ENCODE assay signal across 8 cellular contexts in the genomic region with DNA sequence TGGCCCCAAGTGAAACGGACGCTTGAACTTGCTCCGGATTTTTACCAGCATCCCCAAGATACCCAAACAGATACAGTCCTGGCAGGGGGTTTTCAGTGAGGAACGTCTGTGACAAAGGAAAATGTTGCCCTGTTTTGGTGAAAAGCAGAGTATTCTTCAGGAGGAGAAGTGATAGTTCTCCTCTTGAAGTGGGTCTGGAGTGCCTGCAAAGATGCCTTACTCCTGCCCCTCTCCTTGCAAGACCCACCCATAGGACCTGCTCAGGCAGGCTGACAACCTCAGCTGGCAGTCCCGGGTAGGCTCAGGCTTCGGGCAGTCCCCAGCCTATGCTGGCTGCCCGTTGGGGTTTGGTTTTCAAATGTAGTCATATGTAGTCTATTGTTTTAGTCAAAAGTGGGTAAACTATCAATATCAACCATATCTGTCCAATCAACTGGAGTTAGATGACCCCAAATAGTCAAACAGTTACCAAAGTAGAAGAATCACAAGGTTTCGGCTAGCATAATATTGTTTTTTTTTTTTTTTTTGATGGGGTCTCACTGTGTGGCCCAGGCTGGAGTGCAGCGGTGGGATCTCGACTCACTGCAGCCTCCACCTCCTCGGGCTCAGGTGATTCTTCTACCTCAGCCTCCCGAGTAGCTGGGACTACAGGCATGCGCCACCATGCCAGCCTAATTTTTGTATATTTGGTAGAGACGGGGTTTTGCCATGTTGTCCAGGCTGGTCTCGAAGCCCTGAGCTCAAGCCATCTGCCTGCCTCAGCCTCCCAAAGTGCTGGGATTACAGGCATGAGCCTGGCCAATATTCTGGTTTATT. TPM values are rescaled to one million over a fixed set of nuclear protein-coding genes. Genes with fewer than 3 reads are reported as not detected.
A peak's percentile ranks its signal among the peaks of the same experiment; 100 is the strongest.
DNase-seq lines count a peak whose midpoint lies in the region; TF ChIP-seq lines count a peak whose summit lies in the region.

No MANE protein-coding gene starts in this region.

- H3K27ac ChIP-seq in endodermal cell (ENCODE audit: low read depth, low read length) (no peak overlapping the region), trophoblast cell (ENCODE audit: low read depth, low read length) (no peak overlapping the region)

- H3K9me3 Mint-ChIP-seq in T-helper 1 cell treated with Interleukin-12 subunit alpha and Interleukin-12 subunit beta and Interleukin-4 antibody, amounts not matched to agents 30 μg/mL and 1 μg/mL, for 36 hours: no peaks in the 10 kb centered on the region
- no peaks in the 10 kb centered on the region for H3K9me3 Mint-ChIP-seq in endodermal cell

- WGBS in endodermal cell (ENCODE audit: insufficient coverage in 1 of 2, insufficient read length in 1 of 2), 2 experiments: 75 to 77% methylated on average over 5 to 15 of the region's 15 CpGs
- no CpG with 5 or more reads among the region's 15 CpGs for WGBS in trophoblast cell (ENCODE audit: extremely low coverage, insufficient coverage, insufficient read length)

- no peak overlapping the region for H4K12ac ChIP-seq in trophoblast cell (ENCODE audit: low read depth, low read length)

- no peak for TF ChIP-seq CTCF in endodermal cell (conservative IDR thresholded peaks at IDR 0.05)

- no peak overlapping the region for H3K14ac ChIP-seq in trophoblast cell (ENCODE audit: low read length)

- peaks cover 24% of the 10 kb centered on the region for H3K4me1 Mint-ChIP-seq in T-helper 1 cell treated with Interleukin-12 subunit alpha and Interleukin-12 subunit beta and Interleukin-4 antibody, amounts not matched to agents 30 μg/mL and 1 μg/mL, for 36 hours (ENCODE audit: low read depth)
- peaks cover 20% of the 10 kb centered on the region for H3K4me1 Mint-ChIP-seq in endodermal cell

- H2BK120ac ChIP-seq in trophoblast cell (ENCODE audit: insufficient read depth, low read length, poor library complexity): no peak overlapping the region

- H3K4me1 ChIP-seq in endodermal cell (ENCODE audit: control insufficient read depth, insufficient read depth, low read length): no peaks in the 10 kb centered on the region
- peaks cover 8 to 17% of the 10 kb centered on the region in 2 experiments for H3K4me1 ChIP-seq in trophoblast cell (ENCODE audit: control insufficient read depth in 1 of 2, insufficient read depth in 2 of 2, low read length in 2 of 2)

- H4K91ac ChIP-seq in trophoblast cell (ENCODE audit: low read depth, low read length): no peak overlapping the region

- H3K9ac ChIP-seq in endodermal cell (ENCODE audit: extremely low read depth, low read length, poor library complexity, severe bottlenecking): peak overlapping the region; percentile 53
- no peak overlapping the region for H3K9ac ChIP-seq in trophoblast cell (ENCODE audit: low read length)

- no peak overlapping the region for H3K4ac ChIP-seq in trophoblast cell (ENCODE audit: low read depth, low read length)

- H3K4me3 Mint-ChIP-seq in T-helper 1 cell treated with Interleukin-12 subunit alpha and Interleukin-12 subunit beta and Interleukin-4 antibody, amounts not matched to agents 30 μg/mL and 1 μg/mL, for 36 hours: peak overlapping the region; percentile 83
- H3K4me3 Mint-ChIP-seq in endodermal cell: peak overlapping the region; percentile 80

- DNase-seq in SIG-M5 treated with dmso at 0.1 percent for 504 hours (lab: John Stamatoyannopoulos, UW; ENCODE audit: unreplicated experiment): peak; percentile 68
- DNase-seq in SIG-M5 (lab: John Stamatoyannopoulos, UW): no peak
- peak; percentile 50 for DNase-seq in endodermal cell
- no peak for DNase-seq in trophoblast cell
- DNase-seq in effector CD8-positive, alpha-beta T cell (lab: John Stamatoyannopoulos, UW): no peak
- no peak for DNase-seq in LoVo (ENCODE audit: low spot score)
- no peak for DNase-seq in NCI-H1930 (lab: John Stamatoyannopoulos, UW)

- peak overlapping the region; percentile 85 for H3K4me2 ChIP-seq in trophoblast cell (ENCODE audit: low read length)

- peaks cover 24% of the 10 kb centered on the region for H3K36me3 Mint-ChIP-seq in T-helper 1 cell treated with Interleukin-12 subunit alpha and Interleukin-12 subunit beta and Interleukin-4 antibody, amounts not matched to agents 30 μg/mL and 1 μg/mL, for 36 hours (ENCODE audit: low read depth)
- peaks cover 6% of the 10 kb centered on the region for H3K36me3 Mint-ChIP-seq in endodermal cell (ENCODE audit: low read depth)

- H3K27me3 ChIP-seq in endodermal cell (ENCODE audit: control insufficient read depth, insufficient read depth, low read length, poor library complexity, severe bottlenecking) (no peaks in the 10 kb centered on the region), trophoblast cell (ENCODE audit: insufficient read depth, low read length) (no peaks in the 10 kb centered on the region)

- peak overlapping the region; percentile 86 for H3K27ac Mint-ChIP-seq in T-helper 1 cell treated with Interleukin-12 subunit alpha and Interleukin-12 subunit beta and Interleukin-4 antibody, amounts not matched to agents 30 μg/mL and 1 μg/mL, for 36 hours
- H3K27ac Mint-ChIP-seq in endodermal cell: no peak overlapping the region

- peaks cover 13% of the 10 kb centered on the region for H3K79me2 ChIP-seq in trophoblast cell (ENCODE audit: control insufficient read depth, insufficient read depth, low read length, poor library complexity)

- H3K23ac ChIP-seq in trophoblast cell (ENCODE audit: low read length): no peak overlapping the region

- H3K27me3 Mint-ChIP-seq in T-helper 1 cell treated with Interleukin-12 subunit alpha and Interleukin-12 subunit beta and Interleukin-4 antibody, amounts not matched to agents 30 μg/mL and 1 μg/mL, for 36 hours (ENCODE audit: low read depth): no peaks in the 10 kb centered on the region
- peaks cover 8% of the 10 kb centered on the region for H3K27me3 Mint-ChIP-seq in endodermal cell (ENCODE audit: insufficient read depth)

- no peak overlapping the region for H2AFZ ChIP-seq in trophoblast cell (ENCODE audit: insufficient read depth, low read length, poor library complexity)

- H3K4me3 ChIP-seq in endodermal cell (ENCODE audit: low read length): peak overlapping the region; percentile 84
- H3K4me3 ChIP-seq in trophoblast cell (ENCODE audit: low read depth, low read length): no peak overlapping the region

- H2BK5ac ChIP-seq in trophoblast cell (ENCODE audit: low read depth, low read length, poor library complexity): no peak overlapping the region

- H3K79me1 ChIP-seq in trophoblast cell (ENCODE audit: low read length): peaks cover 16% of the 10 kb centered on the region

- no peak overlapping the region for H3K18ac ChIP-seq in trophoblast cell (ENCODE audit: low read length)

- no peak overlapping the region for H2BK12ac ChIP-seq in trophoblast cell (ENCODE audit: low read length)

- H3K9me3 ChIP-seq in endodermal cell (ENCODE audit: control insufficient read depth, low read length) (no peaks in the 10 kb centered on the region), trophoblast cell (ENCODE audit: insufficient read depth, low read depth, low read length) (no peaks in the 10 kb centered on the region)

- no peak overlapping the region for H4K8ac ChIP-seq in trophoblast cell (ENCODE audit: low read depth, low read length)

- H2AK5ac ChIP-seq in trophoblast cell (ENCODE audit: low read length): no peak overlapping the region

- H3K36me3 ChIP-seq in endodermal cell (ENCODE audit: control insufficient read depth, insufficient read depth, low read length) (peaks cover 13% of the 10 kb centered on the region), trophoblast cell (ENCODE audit: control insufficient read depth in 1 of 2, insufficient read depth in 2 of 2, low read length in 2 of 2) (no peaks in the 10 kb centered on the region)

RNA-seq across cellular contexts. Expression of a gene that starts 1.0 kb away (rescaled TPM):
- 10 to 100 TPM; 72.8 to 82.0 TPM for total RNA-seq in endodermal cell
- polyA plus RNA-seq in endodermal cell (2013, experiment 1 of 2): 52.4 TPM
- 54.7 TPM for polyA plus RNA-seq in endodermal cell (2013, experiment 2 of 2)
- polyA plus RNA-seq in trophoblast cell (2013): 20.3 and 20.9 TPM in 2 replicates

RNA-seq across cellular contexts. Expression of a gene that starts 14.9 kb away (rescaled TPM):
- total RNA-seq in endodermal cell: not detected
- not detected for polyA plus RNA-seq in endodermal cell (2013, experiment 1 of 2)
- polyA plus RNA-seq in endodermal cell (2013, experiment 2 of 2): not detected
- polyA plus RNA-seq in trophoblast cell (2013): not detected in 2 replicates

RNA-seq across cellular contexts. Expression of a gene that starts 22.8 kb away (rescaled TPM):
- under 1 TPM in 1 of 2 donors, not detected in 1; 0.04 TPM for total RNA-seq in endodermal cell
- polyA plus RNA-seq in endodermal cell (2013, experiment 1 of 2): 0.07 TPM
- polyA plus RNA-seq in endodermal cell (2013, experiment 2 of 2): 0.12 TPM
- polyA plus RNA-seq in trophoblast cell (2013): 0.03 TPM in 2 replicates

RNA-seq across cellular contexts. Expression of a gene that starts 48.1 kb away (rescaled TPM):
- total RNA-seq in endodermal cell: 1 to 10 TPM in 1 of 2 donors, under 1 TPM in 1; 0.73 to 1.5 TPM
- polyA plus RNA-seq in endodermal cell (2013, experiment 1 of 2): 0.57 TPM
- 0.79 TPM for polyA plus RNA-seq in endodermal cell (2013, experiment 2 of 2)
- 0.04 and 0.10 TPM in 2 replicates for polyA plus RNA-seq in trophoblast cell (2013)

Comparison
In these comparisons a context has a peak if more than half of its experiments do, and no peak if none do; other contexts are left out.
1. DNase-seq: peak in SIG-M5 treated with dmso at 0.1 percent for 504 hours (single experiment) and endodermal cell (single experiment); none in SIG-M5 (single experiment), trophoblast cell (0 of 2), effector CD8-positive, alpha-beta T cell (single experiment), LoVo (single experiment) and NCI-H1930 (0 of 2).